Comparison of ENCODE assay signal across 8 cellular contexts in the genomic region with DNA sequence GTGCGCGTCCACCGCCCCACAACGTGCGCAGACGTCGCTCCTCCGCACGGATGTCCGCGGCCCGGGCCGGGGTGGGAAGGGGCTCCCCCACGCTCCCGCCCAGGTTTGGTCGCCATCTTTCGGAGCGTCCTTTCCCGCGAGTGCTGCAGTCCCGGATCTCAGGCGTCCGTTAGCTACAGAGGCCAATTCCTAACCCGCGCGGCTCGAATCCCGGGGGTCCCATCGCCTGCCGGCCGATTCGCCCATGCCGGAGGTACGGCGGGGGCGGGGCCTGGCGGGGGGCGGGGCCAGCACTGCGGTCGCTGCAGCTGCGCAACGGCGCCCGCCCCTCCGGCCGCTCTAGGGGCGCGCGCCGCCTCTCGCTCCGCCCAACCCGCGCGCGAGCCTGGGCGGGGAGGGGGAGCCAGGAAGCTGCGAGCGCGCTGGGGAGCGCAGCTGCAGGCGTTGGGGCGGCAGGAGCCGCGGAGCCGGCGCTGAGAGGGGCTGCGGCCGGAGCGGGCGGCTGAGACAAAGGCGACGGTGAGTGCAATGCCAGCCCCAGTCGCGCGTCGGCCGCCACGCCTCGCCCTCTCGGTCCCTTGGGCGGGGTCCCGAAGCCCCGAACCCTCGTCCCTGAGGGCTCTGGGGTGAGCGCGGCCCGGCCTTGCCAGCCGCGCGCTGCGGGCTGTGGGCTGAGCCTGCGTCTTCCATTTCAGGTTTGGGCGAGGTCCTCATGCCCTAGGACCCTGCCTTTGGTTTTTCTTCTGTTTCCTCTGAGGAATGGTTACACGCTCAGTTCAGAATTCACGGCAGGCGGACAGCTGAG. TPM values are rescaled to one million over a fixed set of nuclear protein-coding genes. Genes with fewer than 3 reads are reported as not detected.
DNase-seq lines count a peak whose midpoint lies in the region; ATAC-seq and TF ChIP-seq lines count a peak whose summit lies in the region.

A gene with protein sequence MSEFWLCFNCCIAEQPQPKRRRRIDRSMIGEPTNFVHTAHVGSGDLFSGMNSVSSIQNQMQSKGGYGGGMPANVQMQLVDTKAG (plus strand): TSS at position 406 of the 805 bp plus-strand sequence. CDS start 95,441 bp downstream, outside the sequence.

- H3K4me3 ChIP-seq in GM12875 (ENCODE audit: low read depth, low read length) (peak within 1 kb of the TSS; percentile 86), ascending aorta (peak within 1 kb of the TSS; percentile 92 to 97), right cardiac atrium (ENCODE audit: low read length) (peak within 1 kb of the TSS; percentile 96), rectal smooth muscle tissue (ENCODE audit: low read length) (peak within 1 kb of the TSS; percentile 100), vagina (peak within 1 kb of the TSS; percentile 84)

- H3K9me3 ChIP-seq in ascending aorta = no peaks in the 10 kb centered on the region
- H3K9me3 ChIP-seq in right cardiac atrium (ENCODE audit: control insufficient read depth, low read length) = no peaks in the 10 kb centered on the region
- H3K9me3 ChIP-seq in vagina = no peaks in the 10 kb centered on the region

- ATAC-seq in HG02623 (IDR thresholded peaks at IDR 0.05; ENCODE audit: unreplicated experiment) = peak; percentile 78
- peak; percentile 100 for ATAC-seq in right cardiac atrium

- TF ChIP-seq CTCF in GM12875 (IDR thresholded peaks at IDR 0.05; ENCODE audit: borderline replicate concordance, insufficient read depth, low read depth, low read length) (0 out of 2 replicates have a peak, but pooled peaks have one; percentile 12), ascending aorta (IDR thresholded peaks at IDR 0.05) (no peak), vagina (IDR thresholded peaks at IDR 0.05) (no peak)

- H3K9me3 Mint-ChIP-seq in T-helper 1 cell treated with Interleukin-12 subunit alpha and Interleukin-12 subunit beta and Interleukin-4 antibody, amounts not matched to agents 30 μg/mL and 1 μg/mL, for 36 hours = no peaks in the 10 kb centered on the region

- peaks cover 31% of the 10 kb centered on the region for H3K36me3 Mint-ChIP-seq in T-helper 1 cell treated with Interleukin-12 subunit alpha and Interleukin-12 subunit beta and Interleukin-4 antibody, amounts not matched to agents 30 μg/mL and 1 μg/mL, for 36 hours (ENCODE audit: low read depth)

- H3K27me3 ChIP-seq in ascending aorta (no peaks in the 10 kb centered on the region), right cardiac atrium (ENCODE audit: control insufficient read depth, insufficient read depth) (no peaks in the 10 kb centered on the region), rectal smooth muscle tissue (ENCODE audit: control insufficient read depth, insufficient read depth, low read length) (no peaks in the 10 kb centered on the region), vagina (no peaks in the 10 kb centered on the region)

- TF ChIP-seq POLR2A in vagina (IDR thresholded peaks at IDR 0.05) = peak; percentile 51 to 92

- H3K27me3 Mint-ChIP-seq in T-helper 1 cell treated with Interleukin-12 subunit alpha and Interleukin-12 subunit beta and Interleukin-4 antibody, amounts not matched to agents 30 μg/mL and 1 μg/mL, for 36 hours (ENCODE audit: low read depth) = no peaks in the 10 kb centered on the region

- H3K4me1 ChIP-seq in ascending aorta (peaks cover 0 to 2% of the 10 kb centered on the region in 2 donors), right cardiac atrium (ENCODE audit: control insufficient read depth, insufficient read depth, low read length) (no peaks in the 10 kb centered on the region), rectal smooth muscle tissue (ENCODE audit: control insufficient read depth, insufficient read depth, low read length) (peaks cover 8% of the 10 kb centered on the region), vagina (peaks cover 35% of the 10 kb centered on the region)

- H3K9ac ChIP-seq in rectal smooth muscle tissue (ENCODE audit: low read length) = peak within 1 kb of the TSS; percentile 95

- H3K27ac ChIP-seq in ascending aorta = peak within 1 kb of the TSS; percentile 76 to 85
- H3K27ac ChIP-seq in right cardiac atrium (ENCODE audit: low read length) = peak within 1 kb of the TSS; percentile 65
- H3K27ac ChIP-seq in rectal smooth muscle tissue (ENCODE audit: low read depth, low read length) = peak within 1 kb of the TSS; percentile 83
- H3K27ac ChIP-seq in vagina = peak within 1 kb of the TSS; percentile 89

- H3K27ac Mint-ChIP-seq in T-helper 1 cell treated with Interleukin-12 subunit alpha and Interleukin-12 subunit beta and Interleukin-4 antibody, amounts not matched to agents 30 μg/mL and 1 μg/mL, for 36 hours = peak within 1 kb of the TSS; percentile 86

- DNase-seq in NCI-H1105 treated with DMSO at 0.1 percent for 48 hours (lab: John Stamatoyannopoulos, UW) (peak; percentile 63), ascending aorta (ENCODE audit: low spot score in 2 of 2) (peak; percentile 49 to 91), right cardiac atrium (peak; percentile 85 to 95 (median 95)), vagina (ENCODE audit: extremely low spot score in 2 of 2) (no peak)

- intact Hi-C loops in ascending aorta (cut with DNase I) (loop anchor here (1.0 to 10.0 kb wide), 6 partner anchors 93 to 1362 kb away; a partner anchor contains a TSS), right cardiac atrium (cut with DNase I) (loop anchor here (10.0 kb wide), 2 partner anchors 89 to 99 kb away; a partner anchor contains a TSS), vagina (cut with DNase I) (loop anchor here (10.0 kb wide), 1 partner anchor 99 kb away; a partner anchor contains a TSS)

- peaks cover 20% of the 10 kb centered on the region for H3K4me1 Mint-ChIP-seq in T-helper 1 cell treated with Interleukin-12 subunit alpha and Interleukin-12 subunit beta and Interleukin-4 antibody, amounts not matched to agents 30 μg/mL and 1 μg/mL, for 36 hours (ENCODE audit: low read depth)

- H3K4me3 Mint-ChIP-seq in T-helper 1 cell treated with Interleukin-12 subunit alpha and Interleukin-12 subunit beta and Interleukin-4 antibody, amounts not matched to agents 30 μg/mL and 1 μg/mL, for 36 hours = peak within 1 kb of the TSS; percentile 86

- WGBS in right cardiac atrium = under 1% methylated on average over 97 of the region's 97 CpGs

- no peaks in the 10 kb centered on the region for H3K36me3 ChIP-seq in ascending aorta
- H3K36me3 ChIP-seq in rectal smooth muscle tissue (ENCODE audit: control insufficient read depth, insufficient read depth, low read length) = peaks cover 2% of the 10 kb centered on the region
- H3K36me3 ChIP-seq in vagina = no peaks in the 10 kb centered on the region

RNA-seq across cellular contexts. Expression of the gene that starts here (rescaled TPM):
- total RNA-seq in ascending aorta = 12.8 TPM
- total RNA-seq in right cardiac atrium = 10 to 100 TPM; 12.1 to 14.2 (median 13.2) TPM
- 7.7 TPM for polyA plus RNA-seq in right cardiac atrium
- total RNA-seq in vagina = 19.4 TPM

Comparison
In these comparisons a context has a peak if more than half of its experiments do, and no peak if none do; other contexts are left out.
1. DNase-seq: peak in NCI-H1105 treated with DMSO at 0.1 percent for 48 hours (single experiment), ascending aorta (2 of 2) and right cardiac atrium (3 of 3); none in vagina (0 of 2).
2. Peak in every context shown above with its lines, with median percentiles within 50 percentile points of each other: H3K4me3 ChIP-seq and H3K27ac ChIP-seq.